Comparison of ENCODE assay signal across 1 cellular context in the genomic region with DNA sequence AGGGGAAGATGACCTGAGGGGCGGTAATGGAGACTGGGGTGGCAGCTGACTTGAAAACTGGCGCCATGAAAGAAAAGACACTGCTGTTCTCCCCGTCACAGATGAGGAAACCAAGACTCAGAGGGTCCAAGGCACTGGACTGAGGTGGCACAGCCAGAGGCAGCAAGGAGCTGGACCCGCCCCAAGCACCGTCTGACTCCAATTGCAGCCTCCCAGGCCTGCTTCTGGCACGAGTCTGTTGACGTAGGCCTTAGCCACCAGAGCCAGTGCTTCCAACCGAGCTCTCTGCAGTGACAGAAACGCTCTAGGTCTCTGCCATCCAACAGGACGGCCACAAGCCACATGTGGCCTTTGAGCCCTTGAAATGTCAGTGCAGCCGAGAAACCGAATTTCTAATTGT.
TF ChIP-seq lines count a peak whose summit lies in the region.

No MANE protein-coding gene starts in this region.

TF ChIP-seq in H1, 55 proteins besides CTCF, POLR2A, EP300 and RAD21:
- TF ChIP-seq RNF2 (IDR thresholded peaks at IDR 0.05; ENCODE audit: borderline replicate concordance, low read depth, low read length, missing control alignments, poor library complexity, severe bottlenecking) (no peak), ZNF274 (IDR thresholded peaks at IDR 0.05; ENCODE audit: borderline replicate concordance, extremely low read depth, low read length) (no peak)
